ENCODE assay signal across 1 cellular context in the genomic region with DNA sequence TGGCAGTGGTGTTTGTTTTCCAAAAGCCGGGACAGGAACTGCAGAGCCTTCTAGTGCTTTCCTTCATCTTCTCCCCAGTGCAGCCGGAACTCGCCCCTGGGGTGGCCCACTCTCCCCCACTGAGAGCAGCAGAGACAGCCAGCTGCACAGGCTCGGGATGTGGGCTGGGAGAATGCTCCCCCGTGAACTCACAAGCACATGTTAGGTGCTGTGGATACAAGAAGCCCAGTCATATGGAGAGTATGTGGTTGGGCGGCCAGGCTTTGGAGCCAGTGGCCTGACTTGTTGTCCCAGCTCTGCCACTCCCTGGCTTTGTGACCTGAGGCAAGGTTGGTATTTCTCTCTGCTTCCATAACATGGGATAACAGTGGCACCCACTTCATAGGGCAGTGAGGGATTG.
TF ChIP-seq lines count a peak whose summit lies in the region.

No MANE protein-coding gene starts in this region.

TF ChIP-seq in IMR-90, 13 proteins besides CTCF, POLR2A, EP300 and RAD21:
- TF ChIP-seq RFX5 (IDR thresholded peaks at IDR 0.05; ENCODE audit: low read depth, low read length) (no peak), MXI1 (IDR thresholded peaks at IDR 0.05; ENCODE audit: borderline replicate concordance, low read depth, low read length) (no peak), CHD1 (IDR thresholded peaks at IDR 0.05; ENCODE audit: low read depth, low read length) (no peak), MAZ (IDR thresholded peaks at IDR 0.05; ENCODE audit: borderline replicate concordance, low read depth, low read length) (no peak), SMC3 (IDR thresholded peaks at IDR 0.05; ENCODE audit: low read depth, low read length) (no peak), CEBPB (IDR thresholded peaks at IDR 0.05; ENCODE audit: low read depth, low read length) (no peak), USF2 (IDR thresholded peaks at IDR 0.05; ENCODE audit: low read depth, low read length) (no peak), NFE2L2 (IDR thresholded peaks at IDR 0.05; ENCODE audit: low read depth, low read length) (no peak), BHLHE40 (IDR thresholded peaks at IDR 0.05; ENCODE audit: low read depth, low read length) (no peak), MAFK (IDR thresholded peaks at IDR 0.05; ENCODE audit: low read depth, low read length) (no peak), RCOR1 (IDR thresholded peaks at IDR 0.05; ENCODE audit: insufficient replicate concordance, low read length) (no peak), FOS (IDR thresholded peaks at IDR 0.05; ENCODE audit: low read depth, low read length) (no peak)
- TF ChIP-seq, protein P1, sequence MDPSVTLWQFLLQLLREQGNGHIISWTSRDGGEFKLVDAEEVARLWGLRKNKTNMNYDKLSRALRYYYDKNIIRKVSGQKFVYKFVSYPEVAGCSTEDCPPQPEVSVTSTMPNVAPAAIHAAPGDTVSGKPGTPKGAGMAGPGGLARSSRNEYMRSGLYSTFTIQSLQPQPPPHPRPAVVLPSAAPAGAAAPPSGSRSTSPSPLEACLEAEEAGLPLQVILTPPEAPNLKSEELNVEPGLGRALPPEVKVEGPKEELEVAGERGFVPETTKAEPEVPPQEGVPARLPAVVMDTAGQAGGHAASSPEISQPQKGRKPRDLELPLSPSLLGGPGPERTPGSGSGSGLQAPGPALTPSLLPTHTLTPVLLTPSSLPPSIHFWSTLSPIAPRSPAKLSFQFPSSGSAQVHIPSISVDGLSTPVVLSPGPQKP (IDR thresholded peaks at IDR 0.05; ENCODE audit: borderline replicate concordance, low read depth, low read length), result no peak
